In the genomic region with DNA sequence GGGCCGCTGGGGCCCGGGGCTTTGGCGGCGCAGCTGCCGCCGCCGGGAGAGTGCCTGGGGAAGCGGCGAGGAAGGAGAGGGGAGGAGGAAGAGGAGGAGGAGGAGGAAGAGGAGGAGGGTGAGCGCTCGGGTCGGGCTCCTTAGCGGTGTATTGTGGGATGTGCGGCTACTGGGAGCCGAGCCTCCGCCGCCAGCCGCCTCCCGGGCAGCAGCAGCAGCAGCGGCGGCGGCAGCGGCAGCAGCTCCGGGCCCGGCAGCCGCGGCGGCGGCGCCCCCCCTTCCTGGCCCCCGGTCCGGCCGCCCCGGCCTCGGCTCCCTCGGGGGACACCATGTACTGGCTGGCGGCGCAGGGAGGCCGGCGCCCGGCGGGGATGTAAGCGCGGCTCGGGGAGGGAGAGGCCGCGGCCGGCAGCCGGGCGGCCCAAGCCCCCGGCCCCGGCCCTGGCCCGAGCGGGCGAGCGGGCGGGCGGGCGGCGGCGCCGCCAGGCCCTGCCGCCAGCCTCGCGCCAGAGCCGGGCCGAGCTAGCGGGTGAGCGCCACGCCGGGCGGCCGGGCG, we compare ENCODE assay signal across 7 cellular contexts. TPM values are rescaled to one million over a fixed set of nuclear protein-coding genes. Genes with fewer than 3 reads are reported as not detected.
A peak's percentile ranks its signal among the peaks of the same experiment; 100 is the strongest.
DNase-seq lines count a peak whose midpoint lies in the region; ATAC-seq and TF ChIP-seq lines count a peak whose summit lies in the region.

A gene (plus strand): TSS at position 149 of the 556 bp plus-strand sequence. CDS start 729 bp downstream, outside the sequence.

- peak; percentile 77 for DNase-seq in GM12865 (ENCODE audit: low read depth)
- DNase-seq in NB4 (ENCODE audit: low read depth), result peak; percentile 91
- peak; percentile 70 for DNase-seq in activated B cell treated with CpG ODN at 0.5 μM for 24 hours
- peak; percentile 88 for DNase-seq in endodermal cell
- DNase-seq in mesendoderm, result peak; percentile 80
- peak in 35 of 49 donors; percentile 16 to 72 (median 40) for DNase-seq in substantia nigra (lab: John Stamatoyannopoulos, UW)
- no peak for DNase-seq in hepatic stellate cell (ENCODE audit: low spot score)

- H3K27ac Mint-ChIP-seq in activated B cell treated with CpG ODN at 0.5 μM for 24 hours (peak within 1 kb of the TSS; percentile 100), endodermal cell (peak within 1 kb of the TSS; percentile 99)

- H3K4me1 Mint-ChIP-seq in activated B cell treated with CpG ODN at 0.5 μM for 24 hours, result peaks cover 56% of the 10 kb centered on the region
- H3K4me1 Mint-ChIP-seq in endodermal cell, result peaks cover 18% of the 10 kb centered on the region

- peaks cover 9% of the 10 kb centered on the region for H3K79me1 ChIP-seq in mesendoderm (ENCODE audit: low read length)

- no peak for TF ChIP-seq CTCF in GM12865 (IDR thresholded peaks at IDR 0.05; ENCODE audit: insufficient read depth, low read depth, low read length, missing control alignments)
- no peak for TF ChIP-seq CTCF in NB4 (IDR thresholded peaks at IDR 0.05; ENCODE audit: low read depth, low read length)
- TF ChIP-seq CTCF in activated B cell treated with CpG ODN at 0.5 μM for 24 hours (IDR thresholded peaks at IDR 0.05), result no peak
- TF ChIP-seq CTCF in endodermal cell (conservative IDR thresholded peaks at IDR 0.05), result no peak

- H3K4me3 ChIP-seq in GM12865 (ENCODE audit: low read depth, low read length) (peak within 1 kb of the TSS; percentile 82), NB4 (ENCODE audit: low read depth, low read length) (peak within 1 kb of the TSS; percentile 78), endodermal cell (ENCODE audit: low read length) (peak within 1 kb of the TSS; percentile 87), mesendoderm (ENCODE audit: low read length) (peak within 1 kb of the TSS; percentile 75)

- peak within 1 kb of the TSS; percentile 99 for H3K27ac ChIP-seq in endodermal cell (ENCODE audit: low read depth, low read length)
- peak within 1 kb of the TSS; percentile 90 for H3K27ac ChIP-seq in mesendoderm (ENCODE audit: low read depth, low read length)
- peak within 1 kb of the TSS; percentile 100 for H3K27ac ChIP-seq in substantia nigra (ENCODE audit: low read depth, low read length, poor library complexity, severe bottlenecking)

- H2BK15ac ChIP-seq in mesendoderm (replicated peaks; ENCODE audit: low read depth), result peak within 1 kb of the TSS; percentile 59

- CTCF ChIA-PET in activated B cell treated with CpG ODN at 0.5 μM for 24 hours (lab: Charles Lee), result interaction anchor here (1.0 to 14.3 kb wide), 2 partner anchors 8 to 9 kb away, joined by 4 to 635 read pairs; a partner anchor contains a TSS

- TF ChIP-seq POLR2A in NB4 (IDR thresholded peaks at IDR 0.05; ENCODE audit: extremely low read depth, insufficient read length), result peak; percentile 38

- POLR2A ChIA-PET in activated B cell treated with CpG ODN at 0.5 μM for 24 hours (lab: Charles Lee), result interaction anchor here (0.5 to 33.0 kb wide), 13 partner anchors 1 to 1512 kb away, joined by 3 to 1155 read pairs (median 3); a partner anchor contains a TSS

- peak within 1 kb of the TSS; percentile 99 for H3K4ac ChIP-seq in mesendoderm (ENCODE audit: low read depth, low read length)

- H3K36me3 Mint-ChIP-seq in activated B cell treated with CpG ODN at 0.5 μM for 24 hours (ENCODE audit: low read depth), result peaks cover 41% of the 10 kb centered on the region
- H3K36me3 Mint-ChIP-seq in endodermal cell (ENCODE audit: low read depth), result peaks cover 16% of the 10 kb centered on the region

- H4K5ac ChIP-seq in mesendoderm (ENCODE audit: low read length), result no peak within 1 kb of the TSS

- H3K36me3 ChIP-seq in endodermal cell (ENCODE audit: control insufficient read depth, insufficient read depth, low read length), result peaks cover 10% of the 10 kb centered on the region
- no peaks in the 10 kb centered on the region for H3K36me3 ChIP-seq in mesendoderm (ENCODE audit: control insufficient read depth, insufficient read depth, low read length)

- peak within 1 kb of the TSS; percentile 29 for H3K23ac ChIP-seq in mesendoderm (ENCODE audit: low read length)

- H3K9me3 Mint-ChIP-seq in activated B cell treated with CpG ODN at 0.5 μM for 24 hours, result no peaks in the 10 kb centered on the region
- no peaks in the 10 kb centered on the region for H3K9me3 Mint-ChIP-seq in endodermal cell

- H3K79me2 ChIP-seq in mesendoderm (ENCODE audit: control insufficient read depth, insufficient read depth, low read length), result peaks cover 53% of the 10 kb centered on the region

- no peak within 1 kb of the TSS for H2AK5ac ChIP-seq in mesendoderm (ENCODE audit: low read length)

- no peaks in the 10 kb centered on the region for H3K9me3 ChIP-seq in endodermal cell (ENCODE audit: control insufficient read depth, low read length)

- H4K8ac ChIP-seq in mesendoderm (ENCODE audit: low read depth, low read length), result peak within 1 kb of the TSS; percentile 93

- peak within 1 kb of the TSS; percentile 97 for H3K18ac ChIP-seq in mesendoderm (ENCODE audit: low read length)

- no peaks in the 10 kb centered on the region for H3K27me3 ChIP-seq in endodermal cell (ENCODE audit: control insufficient read depth, insufficient read depth, low read length, poor library complexity, severe bottlenecking)
- no peaks in the 10 kb centered on the region for H3K27me3 ChIP-seq in mesendoderm (ENCODE audit: insufficient read depth, low read length, poor library complexity)

- H3K4me1 ChIP-seq in endodermal cell (ENCODE audit: control insufficient read depth, insufficient read depth, low read length), result peaks cover 2% of the 10 kb centered on the region
- H3K4me1 ChIP-seq in mesendoderm (ENCODE audit: control insufficient read depth, low read depth, low read length), result peaks cover 2% of the 10 kb centered on the region

- H2BK5ac ChIP-seq in mesendoderm (ENCODE audit: low read length), result peak within 1 kb of the TSS; percentile 81

- ATAC-seq in activated B cell treated with CpG ODN at 0.5 μM for 24 hours (ENCODE audit: low read depth), result peak; percentile 2

- H3K27me3 Mint-ChIP-seq in activated B cell treated with CpG ODN at 0.5 μM for 24 hours, result no peaks in the 10 kb centered on the region
- H3K27me3 Mint-ChIP-seq in endodermal cell (ENCODE audit: insufficient read depth), result no peaks in the 10 kb centered on the region

- H2BK120ac ChIP-seq in mesendoderm (ENCODE audit: low read depth, low read length), result peak within 1 kb of the TSS; percentile 93

- intact Hi-C loops in activated B cell treated with CpG ODN at 0.5 μM for 24 hours (cut with micrococcal nuclease), result loop anchor here (1.0 to 5.0 kb wide), 5 partner anchors 8 to 1512 kb away; a partner anchor contains a TSS

- H3K4me2 ChIP-seq in mesendoderm (ENCODE audit: low read length), result peak within 1 kb of the TSS; percentile 95

- H3K9ac ChIP-seq in endodermal cell (ENCODE audit: extremely low read depth, low read length, poor library complexity, severe bottlenecking) (peak within 1 kb of the TSS; percentile 96), mesendoderm (ENCODE audit: low read length) (peak within 1 kb of the TSS; percentile 99)

- peak within 1 kb of the TSS; percentile 94 for H3K56ac ChIP-seq in mesendoderm (ENCODE audit: low read length)

- WGBS in endodermal cell (ENCODE audit: insufficient coverage in 1 of 2, insufficient read length in 1 of 2), 2 experiments, result 0% methylated on average over 13 to 74 of the region's 74 CpGs
- WGBS in mesendoderm (ENCODE audit: extremely low coverage, insufficient coverage, low lambda C conversion rate), result no CpG with 5 or more reads among the region's 74 CpGs

- H3K4me3 Mint-ChIP-seq in activated B cell treated with CpG ODN at 0.5 μM for 24 hours (peak within 1 kb of the TSS; percentile 97), endodermal cell (peak within 1 kb of the TSS; percentile 91)

RNA-seq across cellular contexts. Expression of the gene that starts here (rescaled TPM):
- total RNA-seq in activated B cell treated with CpG ODN at 0.5 μM for 24 hours, result 36.0 and 40.3 TPM in 2 replicates
- total RNA-seq in endodermal cell, result 10 to 100 TPM; 30.7 to 32.6 TPM
- 10.6 TPM for polyA plus RNA-seq in endodermal cell (2013, experiment 1 of 2)
- polyA plus RNA-seq in endodermal cell (2013, experiment 2 of 2), result 10.3 TPM
- 11.4 TPM for polyA plus RNA-seq in mesendoderm (2013, experiment 1 of 2)
- polyA plus RNA-seq in mesendoderm (2013, experiment 2 of 2), result 11.6 TPM
